21 cellular contexts compared by ENCODE assay signal in the genomic region with DNA sequence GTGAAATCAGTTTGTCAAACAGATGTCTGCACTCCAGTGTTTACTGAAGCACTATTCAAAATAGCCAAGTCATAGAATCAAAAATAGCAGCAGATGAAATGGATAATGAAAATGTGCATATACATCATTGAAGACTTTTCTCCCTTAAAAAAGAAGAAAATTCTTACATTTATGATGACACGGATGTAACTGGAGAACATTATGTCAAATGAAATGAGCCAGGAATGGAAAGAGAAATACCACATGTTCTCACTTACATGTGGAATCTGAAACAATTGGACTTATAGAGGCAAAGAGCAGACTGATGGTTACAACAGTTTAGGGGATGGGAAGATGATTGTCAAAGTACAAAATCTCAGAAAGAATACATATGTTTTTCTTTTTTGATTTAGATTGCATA. TPM values are rescaled to one million over a fixed set of nuclear protein-coding genes. Genes with fewer than 3 reads are reported as not detected.
DNase-seq lines count a peak whose midpoint lies in the region; TF ChIP-seq lines count a peak whose summit lies in the region.
"Had no signal": no experiment of that assay in that cellular context is flagged by ENCODE, and none has a peak within 500 bp of the region (broad histone marks: within the 10 kb centered on the region; RNA-seq: fewer than 3 reads in every experiment).

No MANE protein-coding gene starts in this region.

- no peak overlapping the region for H3K4me3 ChIP-seq in AG10803 (ENCODE audit: low read length)
- H3K4me3 ChIP-seq: A549, BLaER1, GM12878 had no signal

- DNase-seq in NCI-H1694 treated with DMSO at 0.1 percent for 48 hours (lab: John Stamatoyannopoulos, UW) (peak; percentile 75), NCI-H1694 (lab: John Stamatoyannopoulos, UW) (no peak), AG10803 (ENCODE audit: low read depth) (peak; percentile 22), dedifferentiated amniotic fluid mesenchymal stem cell (ENCODE audit: extremely low spot score) (peak; percentile 88), occipital lobe (lab: John Stamatoyannopoulos, UW) (no peak)
- DNase-seq: BE2C; C1 segment of cervical spinal cord; CD4-positive, alpha-beta memory T cell; CD4-positive, CD25-positive, alpha-beta regulatory T cell; CD8-positive, alpha-beta memory T cell; COR-L47; DMS 273 treated with DMSO at 0.1 percent for 48 hours; DMS153; DMS53; DMS79; DND-41; EL; GDM1 had no signal

- no peak for TF ChIP-seq CTCF in AG10803 (conservative IDR thresholded peaks at IDR 0.05; ENCODE audit: low read length)

RNA-seq across cellular contexts. Expression of a gene that starts 21.5 kb away (rescaled TPM):
- total RNA-seq in occipital lobe, result 6.2 TPM
- total RNA-seq: CD4-positive, alpha-beta memory T cell; CD4-positive, CD25-positive, alpha-beta regulatory T cell; CD8-positive, alpha-beta memory T cell had no signal

Comparison
In these comparisons a context has a peak if more than half of its experiments do, and no peak if none do; other contexts are left out.
1. DNase-seq: peak in NCI-H1694 treated with DMSO at 0.1 percent for 48 hours (single experiment), AG10803 (single experiment) and dedifferentiated amniotic fluid mesenchymal stem cell (single experiment); none in NCI-H1694 (single experiment) and occipital lobe (single experiment).